Comparison of ENCODE assay signal across 17 cellular contexts in genomic region chr7:1501487-1502270, GRCh38. TPM values are rescaled to one million over a fixed set of nuclear protein-coding genes. Genes with fewer than 3 reads are reported as not detected.
DNase-seq lines count a peak whose midpoint lies in the region; ATAC-seq, FAIRE-seq and TF ChIP-seq lines count a peak whose summit lies in the region.
"Had no signal": no experiment of that assay in that cellular context is flagged by ENCODE, and none has a peak within 500 bp of the region (broad histone marks: within the 10 kb centered on the region; RNA-seq: fewer than 3 reads in every experiment).

No MANE protein-coding gene starts in this region.

- no peaks in the 10 kb centered on the region for H3K36me3 Mint-ChIP-seq in CD4-positive, CD25-positive, alpha-beta regulatory T cell
- no peaks in the 10 kb centered on the region for H3K36me3 Mint-ChIP-seq in activated naive CD8-positive, alpha-beta T cell
- peaks cover 0 to 42% (median 5%) of the 10 kb centered on the region in 3 donors for H3K36me3 Mint-ChIP-seq in naive thymus-derived CD8-positive, alpha-beta T cell

- peaks cover 38% of the 10 kb centered on the region for H3K36me3 ChIP-seq in CD4-positive, CD25-positive, alpha-beta regulatory T cell (ENCODE audit: control insufficient read depth, insufficient read depth, low read length)

- POLR2A ChIA-PET in naive thymus-derived CD8-positive, alpha-beta T cell (lab: Charles Lee), result interaction anchor here (1.3 kb wide), 1 partner anchor 27 kb away, joined by 3 read pairs; no protein-coding TSS in a partner anchor

- no peak for ATAC-seq in CD4-positive, CD25-positive, alpha-beta regulatory T cell (ENCODE audit: low read depth in 2 of 2)
- no peak for ATAC-seq in naive thymus-derived CD8-positive, alpha-beta T cell
- ATAC-seq: gastroesophageal sphincter had no signal

- no peak overlapping the region for H3K4me3 ChIP-seq in CD4-positive, CD25-positive, alpha-beta regulatory T cell (ENCODE audit: low read depth, low read length)
- H3K4me3 ChIP-seq: gastroesophageal sphincter had no signal

- no peak for TF ChIP-seq POLR2A in GM12891 (IDR thresholded peaks at IDR 0.05; ENCODE audit: low read depth, low read length)

- peak overlapping the region in 2 of 3 donors; percentile 85 to 88 for H3K27ac Mint-ChIP-seq in CD4-positive, CD25-positive, alpha-beta regulatory T cell
- no peak overlapping the region for H3K27ac Mint-ChIP-seq in activated naive CD8-positive, alpha-beta T cell
- H3K27ac Mint-ChIP-seq in naive thymus-derived CD8-positive, alpha-beta T cell, result peak overlapping the region in 5 of 10 donors; percentile 22 to 62 (median 47)

- peaks cover 31% of the 10 kb centered on the region for H3K4me1 ChIP-seq in CD4-positive, CD25-positive, alpha-beta regulatory T cell (ENCODE audit: control insufficient read depth, insufficient read depth, low read length, poor library complexity, severe bottlenecking)

- H3K4me3 Mint-ChIP-seq in CD4-positive, CD25-positive, alpha-beta regulatory T cell, result peak overlapping the region; percentile 73 to 86 (median 82)
- peak overlapping the region; percentile 86 for H3K4me3 Mint-ChIP-seq in activated naive CD8-positive, alpha-beta T cell
- peak overlapping the region; percentile 36 to 91 (median 84) for H3K4me3 Mint-ChIP-seq in naive thymus-derived CD8-positive, alpha-beta T cell

- no peak for FAIRE-seq in GM12891 (lab: Jason Lieb, UNC)
- FAIRE-seq: keratinocyte had no signal

- DNase-seq in CD4-positive, CD25-positive, alpha-beta regulatory T cell, result no peak
- DNase-seq in GF-D8 (lab: John Stamatoyannopoulos, UW) (peak; percentile 0), middle frontal gyrus (ENCODE audit: extremely low spot score, low spot score) (no peak), GM12891 (ENCODE audit: insufficient read length, low spot score) (no peak), Kasumi-1 (lab: John Stamatoyannopoulos, UW) (no peak), NCI-H2196 (lab: John Stamatoyannopoulos, UW; ENCODE audit: unreplicated experiment) (no peak)
- no peak for DNase-seq in naive thymus-derived CD8-positive, alpha-beta T cell
- DNase-seq: activated CD8-positive, alpha-beta memory T cell treated with anti-CD3 and anti-CD28 coated beads, Interleukin-2, amount 50 U/mL, for 4 hours; NCI-H2029 treated with DMSO at 0.1 percent for 48 hours; NCI-H82; retina; stimulated activated CD4-positive, alpha-beta T cell treated with anti-CD3 and anti-CD28 coated beads, Interleukin-4, amount 100 ng/mL, for 4 hours; stomach had no signal

- no peaks in the 10 kb centered on the region for H3K9me3 Mint-ChIP-seq in CD4-positive, CD25-positive, alpha-beta regulatory T cell
- no peaks in the 10 kb centered on the region for H3K9me3 Mint-ChIP-seq in activated naive CD8-positive, alpha-beta T cell (ENCODE audit: low read depth)
- no peaks in the 10 kb centered on the region for H3K9me3 Mint-ChIP-seq in naive thymus-derived CD8-positive, alpha-beta T cell

- H3K27me3 Mint-ChIP-seq in CD4-positive, CD25-positive, alpha-beta regulatory T cell, result no peaks in the 10 kb centered on the region
- no peaks in the 10 kb centered on the region for H3K27me3 Mint-ChIP-seq in activated naive CD8-positive, alpha-beta T cell
- no peaks in the 10 kb centered on the region for H3K27me3 Mint-ChIP-seq in naive thymus-derived CD8-positive, alpha-beta T cell

- H3K27ac ChIP-seq in CD4-positive, CD25-positive, alpha-beta regulatory T cell (ENCODE audit: insufficient read depth, low read length, poor library complexity, severe bottlenecking), result no peak overlapping the region
- H3K27ac ChIP-seq: breast epithelium, gastroesophageal sphincter, stomach had no signal

- H3K9me3 ChIP-seq in CD4-positive, CD25-positive, alpha-beta regulatory T cell (ENCODE audit: control insufficient read depth in 2 of 2, low read length in 2 of 2), result no peaks in the 10 kb centered on the region
- H3K9me3 ChIP-seq: breast epithelium, gastroesophageal sphincter, stomach had no signal

- H3K4me1 Mint-ChIP-seq in CD4-positive, CD25-positive, alpha-beta regulatory T cell, result peaks cover 0 to 41% (median 12%) of the 10 kb centered on the region in 4 donors
- peaks cover 25% of the 10 kb centered on the region for H3K4me1 Mint-ChIP-seq in activated naive CD8-positive, alpha-beta T cell (ENCODE audit: low read depth)
- H3K4me1 Mint-ChIP-seq in naive thymus-derived CD8-positive, alpha-beta T cell, result peaks cover 17 to 47% (median 37%) of the 10 kb centered on the region in 4 donors

- H3K27me3 ChIP-seq in CD4-positive, CD25-positive, alpha-beta regulatory T cell (ENCODE audit: control insufficient read depth, insufficient read depth, low read length), result no peaks in the 10 kb centered on the region
- H3K27me3 ChIP-seq: breast epithelium, gastroesophageal sphincter, stomach had no signal

TF ChIP-seq in GM12891, 5 proteins besides CTCF, POLR2A, EP300 and RAD21:
- no peak for TF ChIP-seq TAF1 (IDR thresholded peaks at IDR 0.05; ENCODE audit: low read depth, low read length)
- no peak for TF ChIP-seq POLR2AphosphoS5 (IDR thresholded peaks at IDR 0.05; ENCODE audit: low read depth, low read length)
- no peak for TF ChIP-seq SPI1 (IDR thresholded peaks at IDR 0.05; ENCODE audit: low read depth, low read length)
- no peak for TF ChIP-seq PAX5 (IDR thresholded peaks at IDR 0.05; ENCODE audit: insufficient read depth, low read length, severe bottlenecking)
- no peak for TF ChIP-seq POU2F2 (IDR thresholded peaks at IDR 0.05; ENCODE audit: low read depth, low read length)
TF ChIP-seq in GM12891: peak in this region for 0.

RNA-seq across cellular contexts. Expression of gene INTS1, which starts 2.5 kb away (rescaled TPM):
- total RNA-seq in CD4-positive, CD25-positive, alpha-beta regulatory T cell, result 107 TPM
- 10 to 100 TPM in 2 of 4 donors, 1 to 10 TPM in 2; 8.5 to 11.9 (median 10.1) TPM for polyA plus RNA-seq in CD4-positive, CD25-positive, alpha-beta regulatory T cell
- total RNA-seq in naive thymus-derived CD8-positive, alpha-beta T cell, result 100 to 1,000 TPM; 129 to 136 TPM
- polyA plus RNA-seq in naive thymus-derived CD8-positive, alpha-beta T cell, result 10 to 100 TPM in 2 of 3 donors, 1 to 10 TPM in 1; 9.1 to 24.6 (median 18.5) TPM
- polyA plus RNA-seq in GM12891 (2012; ENCODE audit: low read depth, missing spikeins), result 33.2 TPM

RNA-seq across cellular contexts. Expression of gene MAFK, which starts 28.8 kb away (rescaled TPM):
- 61.5 TPM for total RNA-seq in CD4-positive, CD25-positive, alpha-beta regulatory T cell
- polyA plus RNA-seq in CD4-positive, CD25-positive, alpha-beta regulatory T cell, result under 1 TPM; 0.31 to 0.62 (median 0.47) TPM
- 10 to 100 TPM; 55.1 to 56.1 TPM for total RNA-seq in naive thymus-derived CD8-positive, alpha-beta T cell
- polyA plus RNA-seq in naive thymus-derived CD8-positive, alpha-beta T cell, result under 1 TPM; 0.33 to 0.56 (median 0.46) TPM
- polyA plus RNA-seq in GM12891 (2012; ENCODE audit: low read depth, missing spikeins), result 8.2 TPM

RNA-seq across cellular contexts. Expression of gene MICALL2, which starts 42.4 kb away (rescaled TPM):
- total RNA-seq in CD4-positive, CD25-positive, alpha-beta regulatory T cell, result 3.3 TPM
- polyA plus RNA-seq in CD4-positive, CD25-positive, alpha-beta regulatory T cell, result under 1 TPM in 3 of 4 donors, not detected in 1; 0.14 to 0.35 (median 0.19) TPM
- 1 to 10 TPM; 3.5 to 4.6 TPM for total RNA-seq in naive thymus-derived CD8-positive, alpha-beta T cell
- 1 to 10 TPM in 1 of 3 donors, under 1 TPM in 1, not detected in 1; 0.85 to 1.5 TPM for polyA plus RNA-seq in naive thymus-derived CD8-positive, alpha-beta T cell
- polyA plus RNA-seq in GM12891 (2012; ENCODE audit: low read depth, missing spikeins), result 1.2 TPM

RNA-seq across cellular contexts. Expression of gene TMEM184A, which starts 54.3 kb away (rescaled TPM):
- not detected for total RNA-seq in CD4-positive, CD25-positive, alpha-beta regulatory T cell
- polyA plus RNA-seq in CD4-positive, CD25-positive, alpha-beta regulatory T cell, result under 1 TPM in 1 of 4 donors, not detected in 3; 0.25 TPM
- not detected for total RNA-seq in naive thymus-derived CD8-positive, alpha-beta T cell
- under 1 TPM in 1 of 3 donors, not detected in 2; 0.04 TPM for polyA plus RNA-seq in naive thymus-derived CD8-positive, alpha-beta T cell
- 0.04 TPM for polyA plus RNA-seq in GM12891 (2012; ENCODE audit: low read depth, missing spikeins)
